Comparison of ENCODE assay signal across 23 cellular contexts in genomic region chr17:73284339-73284738, GRCh38. TPM values are rescaled to one million over a fixed set of nuclear protein-coding genes. Genes with fewer than 3 reads are reported as not detected.
DNase-seq lines count a peak whose midpoint lies in the region; ATAC-seq and TF ChIP-seq lines count a peak whose summit lies in the region.
"Had no signal": no experiment of that assay in that cellular context is flagged by ENCODE, and none has a peak within 500 bp of the region (broad histone marks: within the 10 kb centered on the region; RNA-seq: fewer than 3 reads in every experiment).

No MANE protein-coding gene starts in this region.

- H3K4me1 Mint-ChIP-seq in endodermal cell = peaks cover 35% of the 10 kb centered on the region
- H3K4me1 Mint-ChIP-seq: activated naive CD8-positive, alpha-beta T cell treated with anti-CD3 and anti-CD28 coated beads, Interleukin-2, amount 10 ng/mL, durations not matched to agents 7 days and 5 days; CD4-positive, CD25-positive, alpha-beta regulatory T cell had no signal

- DNase-seq in right atrium auricular region (ENCODE audit: low spot score) (no peak), cardiac septum (ENCODE audit: low spot score) (no peak), endodermal cell (no peak), osteoblast (ENCODE audit: insufficient read length, low spot score, missing footprints) (peak; percentile 49), vagina (ENCODE audit: extremely low spot score in 2 of 2) (no peak)
- no peak for DNase-seq in activated naive CD4-positive, alpha-beta T cell treated with Interleukin-2 at 50 U/mL for 16 hours
- DNase-seq: ACHN; activated CD4-positive, CD25-positive, alpha-beta regulatory T cell treated with anti-CD3 and anti-CD28 coated beads, Interleukin-2, amount 50 U/mL, for 72 hours; activated naive CD8-positive, alpha-beta T cell treated with anti-CD3 and anti-CD28 coated beads, Interleukin-2, amount 10 ng/mL, durations not matched to agents 7 days and 5 days; CD4-positive, CD25-positive, alpha-beta regulatory T cell; DMS153; GDM1; lower lobe of right lung; NCI-H2107; stimulated activated naive CD8-positive, alpha-beta T cell treated with anti-CD3 and anti-CD28 coated beads, Interleukin-15, Interleukin-2, amounts not matched to agents 100 U/mL and 50 U/mL, for 24 hours; T-helper 9 cell had no signal

- H3K9me3 Mint-ChIP-seq in endodermal cell = no peaks in the 10 kb centered on the region
- H3K9me3 Mint-ChIP-seq: activated naive CD8-positive, alpha-beta T cell treated with anti-CD3 and anti-CD28 coated beads, Interleukin-2, amount 10 ng/mL, durations not matched to agents 7 days and 5 days; CD4-positive, CD25-positive, alpha-beta regulatory T cell had no signal

- no peak overlapping the region for H3K4me3 ChIP-seq in right atrium auricular region
- no peak overlapping the region for H3K4me3 ChIP-seq in endodermal cell (ENCODE audit: low read length)
- no peak overlapping the region for H3K4me3 ChIP-seq in osteoblast (ENCODE audit: insufficient read depth, low read length)
- no peak overlapping the region for H3K4me3 ChIP-seq in vagina
- H3K4me3 ChIP-seq: lower lobe of right lung, skin epidermis had no signal

- H3K4me2 ChIP-seq in osteoblast (ENCODE audit: insufficient read depth, low read length) = no peak overlapping the region

- H3K27ac ChIP-seq in right atrium auricular region (peak overlapping the region; percentile 19 to 28), endodermal cell (ENCODE audit: low read depth, low read length) (peak overlapping the region; percentile 40), osteoblast (ENCODE audit: low read depth, low read length) (no peak overlapping the region), vagina (peak overlapping the region; percentile 93)
- H3K27ac ChIP-seq: lower lobe of right lung had no signal

- H3K27ac Mint-ChIP-seq in endodermal cell = no peak overlapping the region
- H3K27ac Mint-ChIP-seq: activated naive CD8-positive, alpha-beta T cell treated with anti-CD3 and anti-CD28 coated beads, Interleukin-2, amount 10 ng/mL, durations not matched to agents 7 days and 5 days; CD4-positive, CD25-positive, alpha-beta regulatory T cell had no signal

- no peaks in the 10 kb centered on the region for H3K27me3 ChIP-seq in right atrium auricular region
- no peaks in the 10 kb centered on the region for H3K27me3 ChIP-seq in endodermal cell (ENCODE audit: control insufficient read depth, insufficient read depth, low read length, poor library complexity, severe bottlenecking)
- no peaks in the 10 kb centered on the region for H3K27me3 ChIP-seq in osteoblast (ENCODE audit: insufficient read depth, low read length)
- no peaks in the 10 kb centered on the region for H3K27me3 ChIP-seq in vagina

- peaks cover 0 to 55% of the 10 kb centered on the region in 2 donors for H3K4me1 ChIP-seq in right atrium auricular region
- peaks cover 19% of the 10 kb centered on the region for H3K4me1 ChIP-seq in endodermal cell (ENCODE audit: control insufficient read depth, insufficient read depth, low read length)
- H3K4me1 ChIP-seq in osteoblast (ENCODE audit: insufficient read depth, low read length) = peaks cover 30% of the 10 kb centered on the region
- H3K4me1 ChIP-seq in vagina = peaks cover 81% of the 10 kb centered on the region

- no peak overlapping the region for H2AFZ ChIP-seq in osteoblast (ENCODE audit: low read length)

- no peak for TF ChIP-seq POLR2A in vagina (IDR thresholded peaks at IDR 0.05)

- no peaks in the 10 kb centered on the region for H3K9me3 ChIP-seq in right atrium auricular region
- H3K9me3 ChIP-seq in endodermal cell (ENCODE audit: control insufficient read depth, low read length) = no peaks in the 10 kb centered on the region
- no peaks in the 10 kb centered on the region for H3K9me3 ChIP-seq in osteoblast (ENCODE audit: low read depth, low read length)
- no peaks in the 10 kb centered on the region for H3K9me3 ChIP-seq in vagina
- H3K9me3 ChIP-seq: lower lobe of right lung had no signal

- H3K4me3 Mint-ChIP-seq in endodermal cell = no peak overlapping the region
- H3K4me3 Mint-ChIP-seq: activated naive CD8-positive, alpha-beta T cell treated with anti-CD3 and anti-CD28 coated beads, Interleukin-2, amount 10 ng/mL, durations not matched to agents 7 days and 5 days; CD4-positive, CD25-positive, alpha-beta regulatory T cell had no signal

- intact Hi-C loops in cardiac septum (cut with DNase I) = no loop called here
- intact Hi-C loops in vagina (cut with DNase I) = no loop called here

- peaks cover 41% of the 10 kb centered on the region for H3K79me2 ChIP-seq in osteoblast (ENCODE audit: insufficient read depth, low read length)

- H4K20me1 ChIP-seq in osteoblast (ENCODE audit: insufficient read depth, low read length) = peaks cover 34% of the 10 kb centered on the region

- WGBS in endodermal cell (ENCODE audit: insufficient coverage in 1 of 2, insufficient read length in 1 of 2), 2 experiments = 93% methylated on average over 7 of the region's 8 CpGs; no CpG with 5 or more reads in 1 of the 2 experiments

- ATAC-seq in HG03135 (IDR thresholded peaks at IDR 0.05; ENCODE audit: unreplicated experiment) (no peak), HG02938 (IDR thresholded peaks at IDR 0.05; ENCODE audit: unreplicated experiment) (no peak)
- ATAC-seq: lower lobe of right lung; Panc1; stimulated activated naive CD8-positive, alpha-beta T cell treated with anti-CD3 and anti-CD28 coated beads, Interleukin-15, Interleukin-2, amounts not matched to agents 100 U/mL and 50 U/mL, for 24 hours had no signal

- TF ChIP-seq CTCF in right atrium auricular region (IDR thresholded peaks at IDR 0.05) (no peak), endodermal cell (conservative IDR thresholded peaks at IDR 0.05) (no peak), osteoblast (IDR thresholded peaks at IDR 0.05; ENCODE audit: extremely low read depth, low read depth, low read length) (no peak), vagina (IDR thresholded peaks at IDR 0.05) (no peak)

- H3K9ac ChIP-seq in endodermal cell (ENCODE audit: extremely low read depth, low read length, poor library complexity, severe bottlenecking) = no peak overlapping the region

- H3K36me3 ChIP-seq in right atrium auricular region = peaks cover 24% of the 10 kb centered on the region
- peaks cover 50% of the 10 kb centered on the region for H3K36me3 ChIP-seq in endodermal cell (ENCODE audit: control insufficient read depth, insufficient read depth, low read length)
- peaks cover 13% of the 10 kb centered on the region for H3K36me3 ChIP-seq in osteoblast (ENCODE audit: insufficient read depth, low read length)
- peaks cover 0 to 22% of the 10 kb centered on the region in 2 donors for H3K36me3 ChIP-seq in vagina

- H3K36me3 Mint-ChIP-seq in endodermal cell (ENCODE audit: low read depth) = peaks cover 20% of the 10 kb centered on the region
- H3K36me3 Mint-ChIP-seq: activated naive CD8-positive, alpha-beta T cell treated with anti-CD3 and anti-CD28 coated beads, Interleukin-2, amount 10 ng/mL, durations not matched to agents 7 days and 5 days; CD4-positive, CD25-positive, alpha-beta regulatory T cell had no signal

- H3K27me3 Mint-ChIP-seq in endodermal cell (ENCODE audit: insufficient read depth) = no peaks in the 10 kb centered on the region

RNA-seq across cellular contexts. Expression of gene CPSF4L, which starts 22.7 kb away (rescaled TPM):
- not detected for total RNA-seq in right atrium auricular region
- not detected for total RNA-seq in cardiac septum
- total RNA-seq in endodermal cell = under 1 TPM; 0.29 to 0.58 TPM
- polyA plus RNA-seq in endodermal cell (2013, experiment 1 of 2) = not detected
- not detected for polyA plus RNA-seq in endodermal cell (2013, experiment 2 of 2)
- total RNA-seq in osteoblast = not detected in 2 replicates
- not detected for total RNA-seq in vagina
- total RNA-seq: activated naive CD8-positive, alpha-beta T cell treated with anti-CD3 and anti-CD28 coated beads, Interleukin-2, amount 10 ng/mL, durations not matched to agents 7 days and 5 days; CD4-positive, CD25-positive, alpha-beta regulatory T cell; H1; lower lobe of right lung; myocyte had no signal
- polyA plus RNA-seq: CD4-positive, CD25-positive, alpha-beta regulatory T cell; esophagus; H1 had no signal

RNA-seq across cellular contexts. Expression of gene CDC42EP4, which starts 27.5 kb away (rescaled TPM):
- total RNA-seq in right atrium auricular region = 10 to 100 TPM; 35.4 to 56.0 TPM
- total RNA-seq in cardiac septum = 41.3 TPM
- 10 to 100 TPM; 38.5 to 49.7 TPM for total RNA-seq in endodermal cell
- 57.7 TPM for polyA plus RNA-seq in endodermal cell (2013, experiment 1 of 2)
- 49.6 TPM for polyA plus RNA-seq in endodermal cell (2013, experiment 2 of 2)
- 13.8 and 16.3 TPM in 2 replicates for total RNA-seq in osteoblast
- 73.7 TPM for total RNA-seq in vagina
